In genomic region chr5:135154197-135154596, GRCh38 we compare ENCODE assay signal across 25 cellular contexts.
DNase-seq lines count a peak whose midpoint lies in the region; ATAC-seq and TF ChIP-seq lines count a peak whose summit lies in the region.
"Had no signal": no experiment of that assay in that cellular context is flagged by ENCODE, and none has a peak within 500 bp of the region (broad histone marks: within the 10 kb centered on the region; RNA-seq: fewer than 3 reads in every experiment).

No MANE protein-coding gene starts in this region.

- peaks cover 44% of the 10 kb centered on the region for H3F3A ChIP-seq in PC-9 (ENCODE audit: insufficient read depth, low read depth)

- H3K9me2 ChIP-seq in PC-9 (ENCODE audit: insufficient read depth): no peaks in the 10 kb centered on the region

- no peak overlapping the region for H3K9ac ChIP-seq in neuronal stem cell (ENCODE audit: low read depth, low read length, poor library complexity)

- no peak overlapping the region for H3K4ac ChIP-seq in neuronal stem cell (ENCODE audit: low read length)

- H3K27me3 ChIP-seq in HL-60 (ENCODE audit: insufficient read depth, poor library complexity, severe bottlenecking) (no peaks in the 10 kb centered on the region), PC-9 (ENCODE audit: insufficient read depth, low read depth) (no peaks in the 10 kb centered on the region), neuronal stem cell (ENCODE audit: control insufficient read depth in 3 of 3, insufficient read depth in 3 of 3, low read depth in 1 of 3, low read length in 3 of 3) (peaks cover 0 to 3% (median 2%) of the 10 kb centered on the region in 3 experiments)
- H3K27me3 ChIP-seq: gastrocnemius medialis, right atrium auricular region, upper lobe of right lung had no signal

- DNase-seq in HL-60 (ENCODE audit: low read depth in 1 of 2, low spot score in 1 of 2): peak; percentile 47 to 68
- peak in 1 of 2 experiments; percentile 82 for DNase-seq in PC-9
- peak; percentile 89 for DNase-seq in epithelial cell of prostate (ENCODE audit: low read depth, low spot score)
- no peak for DNase-seq in neuronal stem cell (ENCODE audit: low spot score)
- no peak for DNase-seq in RKO (ENCODE audit: low spot score)
- no peak for DNase-seq in NCI-H82 (lab: John Stamatoyannopoulos, UW)
- DNase-seq: activated CD4-positive, alpha-beta T cell treated with anti-CD3 and anti-CD28 coated beads for 48 hours; activated CD8-positive, alpha-beta memory T cell treated with anti-CD3 and anti-CD28 coated beads, Interleukin-2, amount 10 ng/mL, durations not matched to agents 7 days and 5 days; activated naive CD8-positive, alpha-beta T cell treated with anti-CD3 and anti-CD28 coated beads, Interleukin-2, amount 50 U/mL, for 24 hours; cortex of kidney; DMS79; gastrocnemius medialis; KBM-7; kidney glomerular epithelial cell; NCI-H1092; NCI-H2081; NCI-H446 treated with DMSO at 0.1 percent for 48 hours; SW 1271; upper lobe of right lung had no signal

- no peaks in the 10 kb centered on the region for H3K79me2 ChIP-seq in PC-9 (ENCODE audit: low read depth)

- H3K4me2 ChIP-seq in PC-9: peak overlapping the region; percentile 63
- no peak overlapping the region for H3K4me2 ChIP-seq in neuronal stem cell (ENCODE audit: insufficient read depth, low read length, poor library complexity, severe bottlenecking)

- peak overlapping the region; percentile 31 for H2BK5ac ChIP-seq in neuronal stem cell (ENCODE audit: low read length)

- ATAC-seq in GM19351 (IDR thresholded peaks at IDR 0.05; ENCODE audit: unreplicated experiment) (no peak), HG02870 (IDR thresholded peaks at IDR 0.05; ENCODE audit: unreplicated experiment) (no peak)
- ATAC-seq: activated CD8-positive, alpha-beta memory T cell treated with anti-CD3 and anti-CD28 coated beads, Interleukin-2, amount 10 ng/mL, durations not matched to agents 7 days and 5 days; activated naive CD8-positive, alpha-beta T cell treated with anti-CD3 and anti-CD28 coated beads, Interleukin-2, amount 50 U/mL, for 24 hours; activated T-helper 17 cell treated with anti-CD3 and anti-CD28 coated beads, Interleukin-2, amount 50 U/mL, for 72 hours; gastrocnemius medialis; HCT116; Right ventricle myocardium inferior; upper lobe of right lung had no signal

- no peak overlapping the region for H3K14ac ChIP-seq in neuronal stem cell (ENCODE audit: low read length)

- CTCF ChIA-PET in PC-9 (lab: Charles Lee): no interaction called here

- H3K27ac ChIP-seq in HL-60 (replicated peaks) (peak overlapping the region; percentile 79), PC-9 (peak overlapping the region; percentile 98), epithelial cell of prostate (peak overlapping the region; percentile 96), neuronal stem cell (replicated peaks; ENCODE audit: low read length) (no peak overlapping the region)
- H3K27ac ChIP-seq: gastrocnemius medialis, right atrium auricular region, upper lobe of right lung had no signal

- POLR2A ChIA-PET in PC-9 (lab: Charles Lee; ENCODE audit: unreplicated experiment): no interaction called here

- BruUV-seq in PC-9 (replicated peaks; lab: Mats Ljungman, UMichigan): no TSS peak

- H3K23ac ChIP-seq in neuronal stem cell (ENCODE audit: low read depth, low read length, poor library complexity): no peak overlapping the region

- no peak overlapping the region for H4K91ac ChIP-seq in neuronal stem cell (ENCODE audit: low read depth, low read length, poor library complexity)

- no peak overlapping the region for H3K4me3 ChIP-seq in HL-60 (replicated peaks; ENCODE audit: insufficient read depth, low read length)
- H3K4me3 ChIP-seq in PC-9: no peak overlapping the region
- H3K4me3 ChIP-seq in neuronal stem cell (ENCODE audit: low read length in 2 of 2): no peak overlapping the region
- H3K4me3 ChIP-seq: gastrocnemius medialis, right atrium auricular region, upper lobe of right lung had no signal

- H2BK15ac ChIP-seq in neuronal stem cell (ENCODE audit: low read length): peak overlapping the region; percentile 62

- H4K20me1 ChIP-seq in PC-9 (ENCODE audit: insufficient read depth): no peaks in the 10 kb centered on the region

- no peak overlapping the region for H2AFZ ChIP-seq in PC-9
- H2AFZ ChIP-seq in neuronal stem cell (ENCODE audit: low read length): no peak overlapping the region

- H2BK120ac ChIP-seq in neuronal stem cell (ENCODE audit: low read depth, low read length): no peak overlapping the region

- no peaks in the 10 kb centered on the region for H3K79me1 ChIP-seq in neuronal stem cell (ENCODE audit: low read depth, low read length)

- WGBS in neuronal stem cell (ENCODE audit: extremely low coverage in 2 of 2, insufficient read length in 2 of 2, insufficient replicate concordance in 1 of 2), 2 donors: no CpG with 5 or more reads among the region's 8 CpGs

- H3K4me1 ChIP-seq in PC-9 (replicated peaks; ENCODE audit: insufficient read depth): peaks cover 67% of the 10 kb centered on the region
- H3K4me1 ChIP-seq in neuronal stem cell (ENCODE audit: control insufficient read depth in 2 of 2, insufficient read depth in 1 of 2, low read depth in 1 of 2, low read length in 2 of 2): peaks cover 0 to 16% of the 10 kb centered on the region in 2 donors
- H3K4me1 ChIP-seq: gastrocnemius medialis, right atrium auricular region, upper lobe of right lung had no signal

- H3K36me3 ChIP-seq in PC-9 (ENCODE audit: low read depth) (no peaks in the 10 kb centered on the region), neuronal stem cell (replicated peaks in 1 of 2; ENCODE audit: control insufficient read depth in 2 of 2, insufficient read depth in 2 of 2, low read length in 2 of 2) (no peaks in the 10 kb centered on the region)
- H3K36me3 ChIP-seq: gastrocnemius medialis, right atrium auricular region, upper lobe of right lung had no signal

- peak overlapping the region; percentile 73 for H3K18ac ChIP-seq in neuronal stem cell (ENCODE audit: low read length)

- no peak overlapping the region for H2BK12ac ChIP-seq in neuronal stem cell (ENCODE audit: low read length)

- intact Hi-C loops in PC-9 (cut with micrococcal nuclease; ENCODE audit: unreplicated experiment): no loop called here

- no peaks in the 10 kb centered on the region for H3K9me3 ChIP-seq in PC-9 (ENCODE audit: insufficient read depth, low read depth)
- peaks cover 0 to 2% of the 10 kb centered on the region in 2 donors for H3K9me3 ChIP-seq in neuronal stem cell (replicated peaks in 1 of 2; ENCODE audit: control insufficient read depth in 2 of 2, insufficient read depth in 1 of 2, low read depth in 1 of 2, low read length in 2 of 2)
- H3K9me3 ChIP-seq: gastrocnemius medialis, upper lobe of right lung had no signal

- H2AK5ac ChIP-seq in neuronal stem cell (ENCODE audit: low read depth, low read length): no peak overlapping the region

- H4K8ac ChIP-seq in neuronal stem cell (ENCODE audit: low read depth, low read length): no peak overlapping the region

- TF ChIP-seq CTCF in HL-60 (IDR thresholded peaks at IDR 0.05; ENCODE audit: insufficient read depth, low read length): no peak
- no peak for TF ChIP-seq CTCF in PC-9 (conservative IDR thresholded peaks at IDR 0.05)

Comparison
In these comparisons a context has a peak if more than half of its experiments do, and no peak if none do; other contexts are left out.
1. DNase-seq: peak in HL-60 (2 of 2) and epithelial cell of prostate (single experiment); none in neuronal stem cell (single experiment), RKO (single experiment) and NCI-H82 (single experiment).